24 cellular contexts compared by ENCODE assay signal in the genomic region with DNA sequence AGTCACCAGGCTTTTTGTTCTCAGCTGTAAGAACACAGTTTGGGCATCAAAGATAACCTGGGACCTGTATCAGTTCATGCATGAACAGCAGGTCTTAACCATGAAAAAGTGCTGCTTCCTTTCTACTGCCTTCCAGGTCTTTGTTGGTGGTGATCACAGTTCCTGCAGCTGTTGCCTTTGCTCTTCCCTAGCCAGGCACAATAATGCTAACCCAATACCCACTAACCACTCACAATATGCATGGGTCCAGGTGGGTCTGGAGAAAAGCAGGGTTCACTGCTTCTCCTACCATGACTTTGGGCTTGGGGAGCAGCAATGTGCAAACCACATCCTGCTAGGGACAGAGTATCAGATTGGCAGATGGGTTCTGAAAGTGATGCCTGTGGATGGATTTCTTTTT.
"Had no signal": no experiment of that assay in that cellular context is flagged by ENCODE, and none has a peak within 500 bp of the region (broad histone marks: within the 10 kb centered on the region; RNA-seq: fewer than 3 reads in every experiment).

No MANE protein-coding gene starts in this region.

- H3K27me3 ChIP-seq: colonic mucosa, esophagus muscularis mucosa, foreskin keratinocyte, gastrocnemius medialis had no signal

- H3K4me3 ChIP-seq: colonic mucosa, coronary artery, dorsolateral prefrontal cortex, esophagus muscularis mucosa, esophagus squamous epithelium, gastrocnemius medialis, gastroesophageal sphincter, heart left ventricle, heart right ventricle had no signal

- H3K9me3 ChIP-seq: colonic mucosa, esophagus muscularis mucosa, esophagus squamous epithelium, gastrocnemius medialis, gastroesophageal sphincter, heart left ventricle, heart right ventricle had no signal

- H3K4me1 ChIP-seq: colonic mucosa, gastroesophageal sphincter, heart left ventricle, heart right ventricle had no signal

- H3K27ac ChIP-seq: colonic mucosa, coronary artery, dorsolateral prefrontal cortex, epithelial cell of prostate, esophagus muscularis mucosa, esophagus squamous epithelium, foreskin keratinocyte, gastrocnemius medialis, gastroesophageal sphincter, heart left ventricle, heart right ventricle had no signal

- ATAC-seq: effector memory CD8-positive, alpha-beta T cell; esophagus mucosa; foreskin keratinocyte; gastrocnemius medialis; gastroesophageal sphincter; heart left ventricle; heart right ventricle had no signal

- H3K36me3 ChIP-seq: colonic mucosa, esophagus muscularis mucosa, esophagus squamous epithelium, gastrocnemius medialis, gastroesophageal sphincter, heart left ventricle, heart right ventricle had no signal

- DNase-seq: colonic mucosa; cortex of kidney; dermis blood vessel endothelial cell; dorsolateral prefrontal cortex; effector CD4-positive, alpha-beta T cell; effector CD8-positive, alpha-beta T cell; effector memory CD4-positive, alpha-beta T cell; effector memory CD8-positive, alpha-beta T cell; endodermal cell; erythroblast; esophagus squamous epithelium; foreskin fibroblast; foreskin keratinocyte; foreskin melanocyte; gastrocnemius medialis; glutamatergic neuron; head of caudate nucleus; heart left ventricle; heart right ventricle had no signal
